ENCODE assay signal across 8 cellular contexts in genomic region chr15:45522931-45523331, GRCh38. TPM values are rescaled to one million over a fixed set of nuclear protein-coding genes. Genes with fewer than 3 reads are reported as not detected.
DNase-seq lines count a peak whose midpoint lies in the region; ATAC-seq, FAIRE-seq and TF ChIP-seq lines count a peak whose summit lies in the region.

No MANE protein-coding gene starts in this region.

- no peak overlapping the region for H3K27ac Mint-ChIP-seq in Calu3 (ENCODE audit: unreplicated experiment)

- no peaks in the 10 kb centered on the region for H3K9me3 ChIP-seq in HUES6 (ENCODE audit: control insufficient read depth, insufficient read depth, low read depth, low read length)
- no peaks in the 10 kb centered on the region for H3K9me3 ChIP-seq in iPS-20b (ENCODE audit: insufficient read depth, low read depth, low read length)
- H3K9me3 ChIP-seq in small intestine (ENCODE audit: control insufficient read depth, low read depth), result no peaks in the 10 kb centered on the region

- FAIRE-seq in small intestine (lab: Jason Lieb, UNC), result no peak

- BruUV-seq in Calu3 (replicated peaks; lab: Mats Ljungman, UMichigan), result no TSS peak

- H3K4me3 ChIP-seq in HUES6 (ENCODE audit: low read depth, low read length) (peak overlapping the region; percentile 72), iPS-20b (ENCODE audit: low read length) (peak overlapping the region; percentile 64), small intestine (ENCODE audit: low read depth in 1 of 2, low read length in 2 of 2) (peak overlapping the region; percentile 47 to 69)

- peaks cover 23% of the 10 kb centered on the region for H3K36me3 Mint-ChIP-seq in Calu3 (ENCODE audit: insufficient read depth, unreplicated experiment)

- WGBS in small intestine, 3 donors, result 0 to 1% (median 1%) methylated on average over 18 of the region's 18 CpGs

- DNase-seq in Calu3 (no peak), small intestine (peak; percentile 49), activated gamma-delta T cell treated with Interleukin-2 at 50 U/mL for 16 hours (no peak), NCI-H128 (lab: John Stamatoyannopoulos, UW; ENCODE audit: unreplicated experiment) (no peak)

- no peak for ATAC-seq in GM21717 (IDR thresholded peaks at IDR 0.05; ENCODE audit: unreplicated experiment)

- H3K9me3 Mint-ChIP-seq in Calu3 (ENCODE audit: low read depth, unreplicated experiment), result no peaks in the 10 kb centered on the region

- peaks cover 23% of the 10 kb centered on the region for H3K4me1 Mint-ChIP-seq in Calu3 (ENCODE audit: low read depth, unreplicated experiment)

- H3K9ac ChIP-seq in HUES6 (ENCODE audit: low read length) (no peak overlapping the region), iPS-20b (ENCODE audit: low read depth, low read length) (no peak overlapping the region)

- peaks cover 85% of the 10 kb centered on the region for H3K27me3 ChIP-seq in HUES6 (ENCODE audit: control insufficient read depth, insufficient read depth, low read length)
- H3K27me3 ChIP-seq in iPS-20b (ENCODE audit: insufficient read depth, low read length), result peaks cover 91% of the 10 kb centered on the region
- no peaks in the 10 kb centered on the region for H3K27me3 ChIP-seq in small intestine (ENCODE audit: control insufficient read depth in 2 of 2, insufficient read depth in 2 of 2, low read length in 2 of 2)

- H3K27me3 Mint-ChIP-seq in Calu3 (ENCODE audit: unreplicated experiment), result no peaks in the 10 kb centered on the region

- H3K4me3 Mint-ChIP-seq in Calu3 (ENCODE audit: low read depth, unreplicated experiment), result peak overlapping the region; percentile 78

- H3K27ac ChIP-seq in HUES6 (ENCODE audit: low read depth, low read length) (no peak overlapping the region), angular gyrus (ENCODE audit: low read depth, low read length) (peak overlapping the region; percentile 92), iPS-20b (ENCODE audit: low read length) (no peak overlapping the region), small intestine (ENCODE audit: low read depth in 1 of 2, low read length in 1 of 2) (peak overlapping the region; percentile 74 to 87)

- no peaks in the 10 kb centered on the region for H3K36me3 ChIP-seq in HUES6 (ENCODE audit: control insufficient read depth, insufficient read depth, low read length)
- no peaks in the 10 kb centered on the region for H3K36me3 ChIP-seq in iPS-20b (ENCODE audit: insufficient read depth, low read depth, low read length)
- H3K36me3 ChIP-seq in small intestine (ENCODE audit: control insufficient read depth in 2 of 2, insufficient read depth in 2 of 2, low read length in 2 of 2), result no peaks in the 10 kb centered on the region

- H3K4me1 ChIP-seq in HUES6 (ENCODE audit: control insufficient read depth, insufficient read depth, low read length) (peaks cover 4% of the 10 kb centered on the region; the same call in 1 of the 2 replicates), iPS-20b (ENCODE audit: insufficient read depth, low read length) (no peaks in the 10 kb centered on the region), small intestine (ENCODE audit: control insufficient read depth in 2 of 2, insufficient read depth in 1 of 2, low read depth in 1 of 2, low read length in 1 of 2) (no peaks in the 10 kb centered on the region)

- CTCF ChIA-PET in Calu3 (lab: Charles Lee), result no interaction called here

- intact Hi-C loops in Calu3 (cut with micrococcal nuclease; ENCODE audit: unreplicated experiment), result loop anchor here (5.0 kb wide), 1 partner anchor 64 kb away; the partner anchor contains the start of gene BLOC1S6

- no peak for TF ChIP-seq CTCF in Calu3 (IDR thresholded peaks at IDR 0.05; ENCODE audit: unreplicated experiment)

RNA-seq across cellular contexts. Expression of gene SLC30A4, which starts 0.4 kb away (rescaled TPM):
- total RNA-seq in Calu3 (2022), result 2.0 and 2.3 TPM in 2 replicates
- polyA plus RNA-seq in small intestine, result 10 to 100 TPM in 2 of 3 donors, 1 to 10 TPM in 1; 5.3 to 13.6 (median 12.4) TPM

Comparison
In these comparisons a context has a peak if more than half of its experiments do, and no peak if none do; other contexts are left out.
1. H3K27ac ChIP-seq: peak in angular gyrus (single experiment) and small intestine (2 of 2); none in HUES6 (single experiment) and iPS-20b (single experiment).
2. Peak in every context shown above with its lines, with median percentiles within 50 percentile points of each other: H3K4me3 ChIP-seq.